26 cellular contexts compared by ENCODE assay signal in genomic region chr10:9061871-9062270, GRCh38.
"Had no signal": no experiment of that assay in that cellular context is flagged by ENCODE, and none has a peak within 500 bp of the region (broad histone marks: within the 10 kb centered on the region; RNA-seq: fewer than 3 reads in every experiment).

No MANE protein-coding gene starts in this region.

- H3K9me3 ChIP-seq: colonic mucosa, esophagus muscularis mucosa, esophagus squamous epithelium, gastrocnemius medialis, gastroesophageal sphincter had no signal

- H3K27me3 Mint-ChIP-seq: dendritic cell treated with granulocyte-macrophage colony-stimulating factor and Interleukin-4, amounts not matched to agents 40 ng/mL and 50 ng/mL, for 4 days had no signal

- H3K27ac Mint-ChIP-seq: dendritic cell treated with granulocyte-macrophage colony-stimulating factor and Interleukin-4, amounts not matched to agents 40 ng/mL and 50 ng/mL, for 4 days; effector memory CD8-positive, alpha-beta T cell; endodermal cell had no signal

- H3K27ac ChIP-seq: colonic mucosa, coronary artery, dorsolateral prefrontal cortex, epithelial cell of prostate, esophagus muscularis mucosa, esophagus squamous epithelium, foreskin keratinocyte, gastrocnemius medialis, gastroesophageal sphincter, heart left ventricle, heart right ventricle, hepatocyte had no signal

- H3K4me3 ChIP-seq: colonic mucosa, coronary artery, dorsolateral prefrontal cortex, esophagus muscularis mucosa, esophagus squamous epithelium, gastrocnemius medialis, gastroesophageal sphincter, heart left ventricle, heart right ventricle, hepatocyte had no signal

- H3K4me1 ChIP-seq: colonic mucosa, esophagus muscularis mucosa, esophagus squamous epithelium, gastrocnemius medialis, gastroesophageal sphincter, heart left ventricle, heart right ventricle had no signal

- DNase-seq: colonic mucosa; cortex of kidney; dermis blood vessel endothelial cell; dorsolateral prefrontal cortex; effector CD4-positive, alpha-beta T cell; effector CD8-positive, alpha-beta T cell; effector memory CD4-positive, alpha-beta T cell; effector memory CD8-positive, alpha-beta T cell; endodermal cell; erythroblast; esophagus squamous epithelium; foreskin fibroblast; foreskin keratinocyte; foreskin melanocyte; gastrocnemius medialis; glutamatergic neuron; head of caudate nucleus; heart left ventricle; heart right ventricle had no signal

- H3K9me3 Mint-ChIP-seq: effector memory CD8-positive, alpha-beta T cell had no signal

- ATAC-seq: effector memory CD8-positive, alpha-beta T cell; esophagus mucosa; foreskin keratinocyte; gastrocnemius medialis; gastroesophageal sphincter; heart left ventricle; heart right ventricle had no signal

- H3K4me3 Mint-ChIP-seq: dendritic cell treated with granulocyte-macrophage colony-stimulating factor and Interleukin-4, amounts not matched to agents 40 ng/mL and 50 ng/mL, for 4 days; effector memory CD8-positive, alpha-beta T cell; endodermal cell had no signal

- H3K36me3 ChIP-seq: colonic mucosa, esophagus muscularis mucosa, esophagus squamous epithelium, gastrocnemius medialis, gastroesophageal sphincter, heart left ventricle, heart right ventricle had no signal

- H3K27me3 ChIP-seq: colonic mucosa, esophagus muscularis mucosa, esophagus squamous epithelium, foreskin keratinocyte, gastrocnemius medialis, gastroesophageal sphincter, heart left ventricle, heart right ventricle, hepatocyte had no signal

- H3K4me1 Mint-ChIP-seq: endodermal cell had no signal
